ENCODE assay signal across 9 cellular contexts in the genomic region with DNA sequence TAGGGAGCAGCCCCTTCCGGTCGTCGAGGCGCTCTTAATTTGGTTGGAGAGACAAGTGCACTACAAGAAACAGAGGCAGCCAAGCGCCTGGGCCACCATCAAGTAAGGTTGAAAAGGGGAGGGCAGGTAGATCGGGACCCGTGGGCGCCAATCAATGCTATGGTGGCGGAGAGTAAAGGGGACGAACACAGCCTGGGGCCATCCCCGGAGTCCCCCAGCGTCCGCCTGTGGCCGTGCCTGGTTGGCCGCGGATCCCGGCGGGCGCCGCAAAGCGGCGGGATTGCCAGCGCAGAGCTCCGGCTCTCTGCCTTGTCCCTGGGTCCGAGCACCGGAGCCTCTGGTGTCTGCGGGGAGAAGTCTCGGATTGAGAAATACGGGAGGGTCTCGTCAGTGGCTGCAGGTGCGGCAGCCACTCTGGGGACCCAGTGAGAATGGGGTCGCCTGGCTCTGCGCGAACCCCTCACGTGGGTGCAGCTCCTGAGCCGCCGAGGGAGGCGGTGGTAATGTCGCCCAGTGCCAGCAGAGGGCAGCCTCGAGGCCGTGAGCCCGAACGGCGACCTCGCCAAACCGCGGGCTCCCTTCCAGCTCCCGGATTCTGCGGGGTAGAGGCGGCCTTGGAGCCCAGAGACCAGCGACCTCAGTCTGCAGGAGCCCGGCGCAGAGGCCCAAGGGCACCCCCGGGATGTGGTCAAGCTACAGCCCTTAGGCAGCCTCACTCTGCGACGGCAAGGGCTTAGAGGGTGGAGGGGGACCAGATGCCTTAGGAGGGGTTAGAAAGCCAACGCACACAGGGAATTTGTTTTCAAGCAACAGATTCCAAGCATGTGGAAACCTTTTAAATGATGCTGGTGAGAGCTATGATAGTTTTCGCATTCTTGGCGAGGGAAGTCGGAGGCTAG. TPM values are rescaled to one million over a fixed set of nuclear protein-coding genes. Genes with fewer than 3 reads are reported as not detected.
A peak's percentile ranks its signal among the peaks of the same experiment; 100 is the strongest.
DNase-seq lines count a peak whose midpoint lies in the region; ATAC-seq lines count a peak whose summit lies in the region.
"Had no signal": no experiment of that assay in that cellular context is flagged by ENCODE, and none has a peak within 500 bp of the region (broad histone marks: within the 10 kb centered on the region; RNA-seq: fewer than 3 reads in every experiment).

No MANE protein-coding gene starts in this region.

- peak; percentile 60 to 64 for ATAC-seq in activated CD4-positive, CD25-positive, alpha-beta regulatory T cell treated with anti-CD3 and anti-CD28 coated beads, Interleukin-2, amount 50 U/mL, for 24 hours

- H3K4me2 ChIP-seq in GM23248 (ENCODE audit: unreplicated experiment): peak overlapping the region; percentile 100

- no peaks in the 10 kb centered on the region for H3K9me2 ChIP-seq in GM23248 (ENCODE audit: insufficient read depth)

- H2AFZ ChIP-seq in GM23248: peak overlapping the region; percentile 72

- H3K4me1 ChIP-seq in GM23248 (ENCODE audit: insufficient read depth): 0 out of 2 replicates have a peak, but pooled peaks cover 8% of the 10 kb centered on the region

- no peak overlapping the region for H3K9ac ChIP-seq in GM23248

- H3K4me3 ChIP-seq in GM23248: peak overlapping the region; percentile 71

- no peaks in the 10 kb centered on the region for H4K20me1 ChIP-seq in GM23248 (ENCODE audit: insufficient read depth)

- H3K79me2 ChIP-seq in GM23248 (ENCODE audit: insufficient read depth): no peaks in the 10 kb centered on the region

- H3K9me3 ChIP-seq in GM23248 (ENCODE audit: low read depth): no peaks in the 10 kb centered on the region

- H3K27ac ChIP-seq in GM23248: no peak overlapping the region

- peaks cover 35% of the 10 kb centered on the region for H3K27me3 ChIP-seq in GM23248 (replicated peaks; ENCODE audit: insufficient read depth)

- H3F3A ChIP-seq in GM23248 (ENCODE audit: insufficient read depth): no peaks in the 10 kb centered on the region

- 17 to 18% methylated on average over 60 of the region's 60 CpGs for WGBS in GM23248 (ENCODE audit: low coverage in 1 of 2, low lambda C conversion rate in 2 of 2, missing lambda C conversion rate in 2 of 2), 2 experiments

- in situ Hi-C loops in GM23248 (cut with MboI): loop anchor here (10.0 kb wide), 1 partner anchor 399 kb away; no protein-coding TSS in a partner anchor

- peak; percentile 91 for DNase-seq in ELF-1 (ENCODE audit: low read depth, low spot score)
- DNase-seq in GM23248: peak; percentile 76
- peak; percentile 61 for DNase-seq in NAMALWA (ENCODE audit: low spot score)
- DNase-seq in cerebellum (ENCODE audit: low spot score): peak; percentile 76
- peak; percentile 82 for DNase-seq in left kidney (ENCODE audit: low read depth, low spot score)
- DNase-seq in stimulated activated CD4-positive, alpha-beta T cell treated with anti-CD3 and anti-CD28 coated beads, Interleukin-2, amount 100 ng/mL, for 4 hours (ENCODE audit: low read depth): peak; percentile 45
- DNase-seq in cortex of kidney (lab: John Stamatoyannopoulos, UW): no peak

- H3K36me3 ChIP-seq in GM23248 (ENCODE audit: low read depth): no peaks in the 10 kb centered on the region

RNA-seq across cellular contexts. Expression of a gene that starts 10.8 kb away (rescaled TPM):
- 3.6 and 3.7 TPM in 2 replicates for total RNA-seq in GM23248 (2014; rRNA removed; shearing (Covaris generic))
- 0.71 and 0.85 TPM in 2 replicates for polyA plus RNA-seq in GM23248 (2016; fragmentation: Nextera tagmentation; extraction: Ambion mirVana)
- 0.45 TPM for total RNA-seq in cerebellum
- total RNA-seq: subcutaneous adipose tissue had no signal

RNA-seq across cellular contexts. Expression of a gene that starts 10.9 kb away (rescaled TPM):
- total RNA-seq in GM23248 (2014; rRNA removed; shearing (Covaris generic)): 0.54 and 2.5 TPM in 2 replicates
- 1.2 and 1.5 TPM in 2 replicates for polyA plus RNA-seq in GM23248 (2016; fragmentation: Nextera tagmentation; extraction: Ambion mirVana)
- 1.9 TPM for total RNA-seq in cerebellum
- total RNA-seq: subcutaneous adipose tissue had no signal
